8 cellular contexts compared by ENCODE assay signal in the genomic region with DNA sequence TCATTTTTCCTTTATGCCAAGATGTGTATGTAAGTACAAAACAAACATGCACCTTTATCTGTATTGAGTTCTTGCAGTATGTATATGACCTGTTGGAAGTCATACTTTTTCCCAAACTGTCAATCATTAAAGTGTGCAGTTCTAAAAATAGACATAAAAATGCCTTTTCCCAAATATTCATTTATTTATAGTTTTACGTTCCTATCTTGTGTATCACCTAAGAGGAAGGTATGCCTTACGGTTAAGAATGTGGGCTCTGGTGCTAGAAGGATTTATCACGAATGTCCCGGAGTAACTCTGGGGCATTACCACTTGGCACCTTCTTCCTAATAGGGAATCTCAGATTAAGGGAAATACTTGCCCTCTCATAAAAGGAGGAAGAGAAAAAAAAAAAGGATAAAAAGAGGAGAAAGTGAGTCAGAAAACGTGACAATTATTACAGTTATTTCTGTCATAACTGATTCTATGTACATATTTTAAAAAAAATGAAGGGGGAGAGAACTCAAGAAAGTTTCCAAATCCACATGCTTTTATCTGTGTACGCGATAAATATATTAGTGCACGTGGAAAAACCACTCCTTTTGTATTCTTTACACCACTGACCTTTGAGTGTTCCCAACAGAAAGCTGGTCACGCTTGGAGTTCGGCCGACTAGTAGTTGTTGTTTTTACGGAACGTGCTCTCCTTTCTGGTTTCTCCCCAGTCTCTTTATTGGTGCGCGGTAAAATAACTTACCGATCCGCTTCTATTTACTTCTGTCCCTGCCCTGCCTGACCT. TPM values are rescaled to one million over a fixed set of nuclear protein-coding genes. Genes with fewer than 3 reads are reported as not detected.
DNase-seq lines count a peak whose midpoint lies in the region; ATAC-seq, FAIRE-seq and TF ChIP-seq lines count a peak whose summit lies in the region.

No MANE protein-coding gene starts in this region.

- H3K36me3 ChIP-seq in CD4-positive, alpha-beta memory T cell (ENCODE audit: insufficient read depth, low read length): peaks cover 11% of the 10 kb centered on the region
- H3K36me3 ChIP-seq in mucosa of stomach (ENCODE audit: control insufficient read depth, insufficient read depth, low read length): no peaks in the 10 kb centered on the region

- CTCF ChIA-PET in CD4-positive, alpha-beta memory T cell (lab: Charles Lee; ENCODE audit: partially characterized antibody): interaction anchor here (1.6 to 3.0 kb wide), 3 partner anchors 29 to 97 kb away, joined by 5 to 18 read pairs (median 17); partner anchors contain the start of gene PAIP2B

- H3K27ac Mint-ChIP-seq in CD4-positive, alpha-beta memory T cell: no peak overlapping the region

- H3K36me3 Mint-ChIP-seq in CD4-positive, alpha-beta memory T cell: peaks cover 4 to 16% of the 10 kb centered on the region in 2 donors

- peaks cover 11 to 22% (median 14%) of the 10 kb centered on the region in 4 donors for H3K4me1 Mint-ChIP-seq in CD4-positive, alpha-beta memory T cell

- H3K9me3 ChIP-seq in CD4-positive, alpha-beta memory T cell (ENCODE audit: control insufficient read depth in 1 of 2, low read length in 2 of 2): no peaks in the 10 kb centered on the region
- no peaks in the 10 kb centered on the region for H3K9me3 ChIP-seq in mucosa of stomach (ENCODE audit: control insufficient read depth, low read length)

- no peak for DNase-seq in CD4-positive, alpha-beta memory T cell
- peak; percentile 8 to 27 for DNase-seq in cardiac fibroblast (ENCODE audit: low read depth in 2 of 2)
- no peak for DNase-seq in D721Med (ENCODE audit: insufficient read length, low spot score)
- DNase-seq in effector CD4-positive, alpha-beta T cell: no peak

- ATAC-seq in HG03139 (IDR thresholded peaks at IDR 0.05; ENCODE audit: unreplicated experiment): peak; percentile 15
- no peak for ATAC-seq in HG02642 (IDR thresholded peaks at IDR 0.05; ENCODE audit: poor library complexity, unreplicated experiment)
- no peak for ATAC-seq in GM19397 (IDR thresholded peaks at IDR 0.05; ENCODE audit: unreplicated experiment)

- peak overlapping the region; percentile 88 to 91 for H3K4me3 ChIP-seq in CD4-positive, alpha-beta memory T cell (ENCODE audit: low read length in 2 of 2)
- H3K4me3 ChIP-seq in cardiac fibroblast (replicated peaks in 1 of 2; ENCODE audit: low read depth in 2 of 2, low read length in 2 of 2) (peak overlapping the region; percentile 93 to 99), mucosa of stomach (ENCODE audit: low read length) (peak overlapping the region; percentile 94)

- intact Hi-C loops in CD4-positive, alpha-beta memory T cell (cut with micrococcal nuclease): no loop called here

- H3K9ac ChIP-seq in mucosa of stomach (ENCODE audit: low read length): peak overlapping the region; percentile 91

- POLR2A ChIA-PET in CD4-positive, alpha-beta memory T cell (lab: Charles Lee; ENCODE audit: partially characterized antibody): interaction anchor here (0.5 to 6.0 kb wide), 12 partner anchors 10 to 1692 kb away, joined by 3 to 154 read pairs (median 3); partner anchors contain the start of genes NAGK, NFU1, PAIP2B and TEX261

- no peaks in the 10 kb centered on the region for H3K27me3 Mint-ChIP-seq in CD4-positive, alpha-beta memory T cell

- no peaks in the 10 kb centered on the region for H3K27me3 ChIP-seq in CD4-positive, alpha-beta memory T cell (ENCODE audit: insufficient read depth, low read length)
- H3K27me3 ChIP-seq in mucosa of stomach (ENCODE audit: control insufficient read depth, insufficient read depth, low read length): no peaks in the 10 kb centered on the region

- H3K9me3 Mint-ChIP-seq in CD4-positive, alpha-beta memory T cell: no peaks in the 10 kb centered on the region

- H3K27ac ChIP-seq in CD4-positive, alpha-beta memory T cell (ENCODE audit: low read depth, low read length): peak overlapping the region; percentile 77

- no peak for FAIRE-seq in D721Med (lab: Jason Lieb, UNC)

- peak overlapping the region in 1 of 8 donors; percentile 20 for H3K4me3 Mint-ChIP-seq in CD4-positive, alpha-beta memory T cell

- TF ChIP-seq CTCF in cardiac fibroblast (IDR thresholded peaks at IDR 0.05; ENCODE audit: low read depth, low read length): no peak
- TF ChIP-seq CTCF in D721Med (IDR thresholded peaks at IDR 0.05; ENCODE audit: insufficient read depth, missing control alignments): no peak

- peaks cover 38% of the 10 kb centered on the region for H3K4me1 ChIP-seq in CD4-positive, alpha-beta memory T cell (ENCODE audit: insufficient read depth, low read length)
- no peaks in the 10 kb centered on the region for H3K4me1 ChIP-seq in mucosa of stomach (ENCODE audit: control insufficient read depth, insufficient read depth, low read length)

RNA-seq across cellular contexts. Expression of gene MCEE, which starts 0.7 kb away (rescaled TPM):
- total RNA-seq in CD4-positive, alpha-beta memory T cell: 10 to 100 TPM; 27.1 to 30.0 TPM
- polyA plus RNA-seq in CD4-positive, alpha-beta memory T cell: 10 to 100 TPM; 20.7 to 24.7 TPM

RNA-seq across cellular contexts. Expression of gene MPHOSPH10, which starts 1.1 kb away (rescaled TPM):
- total RNA-seq in CD4-positive, alpha-beta memory T cell: 10 to 100 TPM; 50.6 to 54.2 TPM
- polyA plus RNA-seq in CD4-positive, alpha-beta memory T cell: 10 to 100 TPM; 13.4 to 32.0 TPM

Comparison
In these comparisons a context has a peak if more than half of its experiments do, and no peak if none do; other contexts are left out.
1. DNase-seq: peak in cardiac fibroblast (2 of 2); none in CD4-positive, alpha-beta memory T cell (0 of 5), D721Med (single experiment) and effector CD4-positive, alpha-beta T cell (single experiment).
2. Peak in every context shown above with its lines, with median percentiles within 50 percentile points of each other: H3K4me3 ChIP-seq.